Comparison of ENCODE assay signal across 5 cellular contexts in genomic region chr11:61479360-61480058, GRCh38. TPM values are rescaled to one million over a fixed set of nuclear protein-coding genes. Genes with fewer than 3 reads are reported as not detected.
"Had no signal": no experiment of that assay in that cellular context is flagged by ENCODE, and none has a peak within 500 bp of the region (broad histone marks: within the 10 kb centered on the region; RNA-seq: fewer than 3 reads in every experiment).

No MANE protein-coding gene starts in this region.

RNA-seq across cellular contexts. Expression of gene LRRC10B, which starts 29.0 kb away (rescaled TPM):
- total RNA-seq: H4, HepG2, HFFc6, HT1080 had no signal
- polyA plus RNA-seq: HepG2, IgD-negative memory B cell had no signal
